In the genomic region with DNA sequence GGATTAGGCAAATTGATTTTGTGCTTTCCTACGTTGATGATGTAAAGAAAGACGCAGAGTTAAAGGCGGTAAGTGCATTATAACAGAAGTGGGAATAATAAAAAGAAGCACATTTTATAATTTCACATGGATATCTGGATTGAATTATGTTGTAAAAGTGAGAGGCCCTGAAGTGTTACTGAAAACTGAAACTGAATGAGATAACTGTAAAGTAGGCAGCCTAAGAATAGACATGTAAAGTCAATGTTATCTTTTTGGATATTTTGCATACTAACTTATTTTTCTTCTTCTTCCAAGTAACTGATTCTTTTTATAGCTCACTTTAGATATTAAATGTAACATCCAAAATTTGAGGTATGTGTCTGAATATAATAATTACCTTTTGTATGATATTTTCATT, we compare ENCODE assay signal across 22 cellular contexts. TPM values are rescaled to one million over a fixed set of nuclear protein-coding genes. Genes with fewer than 3 reads are reported as not detected.
DNase-seq lines count a peak whose midpoint lies in the region; ATAC-seq and TF ChIP-seq lines count a peak whose summit lies in the region.
"Had no signal": no experiment of that assay in that cellular context is flagged by ENCODE, and none has a peak within 500 bp of the region (broad histone marks: within the 10 kb centered on the region; RNA-seq: fewer than 3 reads in every experiment).

No MANE protein-coding gene starts in this region.

- no peaks in the 10 kb centered on the region for H3K9me3 ChIP-seq in MM.1S (replicated peaks; ENCODE audit: insufficient read depth, low read length)
- H3K9me3 ChIP-seq: BLaER1 treated with 17β-estradiol and CSF1 and Interleukin-3, amounts not matched to agents 10 nM and 100 nM had no signal

- H3K4me1 ChIP-seq in MM.1S (ENCODE audit: low read length), result peaks cover 7% of the 10 kb centered on the region; the same call in 1 of the 2 replicates
- H3K4me1 ChIP-seq: BLaER1 treated with 17β-estradiol and CSF1 and Interleukin-3, amounts not matched to agents 10 nM and 100 nM had no signal

- no peak overlapping the region for H2AFZ ChIP-seq in MM.1S (ENCODE audit: low read length)
- H2AFZ ChIP-seq: PC-9 had no signal

- H4K20me1 ChIP-seq in MM.1S (ENCODE audit: insufficient read depth, low read length), result no peaks in the 10 kb centered on the region
- H4K20me1 ChIP-seq: BLaER1 treated with 17β-estradiol and CSF1 and Interleukin-3, amounts not matched to agents 10 nM and 100 nM had no signal

- DNase-seq in left ventricle myocardium superior (no peak), left cardiac atrium (no peak), MM.1S (peak; percentile 10), HUDEP-2 (lab: John Stamatoyannopoulos, UW; ENCODE audit: unreplicated experiment in 76 of 76) (no peak), A172 (ENCODE audit: low spot score) (no peak)
- DNase-seq in stimulated activated naive CD4-positive, alpha-beta T cell (lab: John Stamatoyannopoulos, UW), result no peak
- DNase-seq: AML-193; CD4-positive, alpha-beta T cell; HCEC 1CT; KBM-7; NCI-H2029 treated with DMSO at 0.1 percent for 48 hours; NCI-H446 treated with DMSO at 0.1 percent for 48 hours; NCI-H526; NCI-H82; PC-9; SHP77; T-cell had no signal

- H3K9ac ChIP-seq in MM.1S (ENCODE audit: low read length), result no peak overlapping the region
- H3K9ac ChIP-seq: BLaER1 treated with 17β-estradiol and CSF1 and Interleukin-3, amounts not matched to agents 10 nM and 100 nM had no signal

- H3K36me3 ChIP-seq in MM.1S (replicated peaks; ENCODE audit: insufficient read depth, low read length), result no peaks in the 10 kb centered on the region

- no peaks in the 10 kb centered on the region for H3K27me3 ChIP-seq in MM.1S (replicated peaks; ENCODE audit: insufficient read depth, low read length)
- H3K27me3 ChIP-seq: BLaER1 treated with 17β-estradiol and CSF1 and Interleukin-3, amounts not matched to agents 10 nM and 100 nM had no signal

- no peak overlapping the region for H3K27ac ChIP-seq in MM.1S (ENCODE audit: low read length)
- H3K27ac ChIP-seq: BLaER1 treated with 17β-estradiol and CSF1 and Interleukin-3, amounts not matched to agents 10 nM and 100 nM; PC-9 had no signal

- no peaks in the 10 kb centered on the region for H3F3A ChIP-seq in MM.1S (ENCODE audit: insufficient read depth, low read length)

- no peak overlapping the region for H3K4me3 ChIP-seq in MM.1S (ENCODE audit: low read length)
- H3K4me3 ChIP-seq: BLaER1 treated with 17β-estradiol and CSF1 and Interleukin-3, amounts not matched to agents 10 nM and 100 nM; PC-9 had no signal

- no peak for TF ChIP-seq CTCF in MM.1S (IDR thresholded peaks at IDR 0.05; ENCODE audit: low read length)

- H3K79me2 ChIP-seq in MM.1S (ENCODE audit: low read length), result no peaks in the 10 kb centered on the region

- H3K4me2 ChIP-seq in MM.1S (ENCODE audit: low read depth, low read length), result no peak overlapping the region
- H3K4me2 ChIP-seq: BLaER1 treated with 17β-estradiol and CSF1 and Interleukin-3, amounts not matched to agents 10 nM and 100 nM; PC-9 had no signal

- H3K9me2 ChIP-seq in MM.1S (replicated peaks; ENCODE audit: insufficient read depth, low read length), result no peaks in the 10 kb centered on the region

- peak; percentile 47 for ATAC-seq in left ventricle myocardium superior
- ATAC-seq in left cardiac atrium, result no peak
- peak; percentile 56 for ATAC-seq in GM21717 (IDR thresholded peaks at IDR 0.05; ENCODE audit: unreplicated experiment)
- ATAC-seq: T-cell had no signal

- intact Hi-C loops in left ventricle myocardium superior (cut with micrococcal nuclease) (no loop called here), left cardiac atrium (cut with DNase I) (no loop called here)

RNA-seq across cellular contexts. Expression of gene ANO5, which starts 28.3 kb away (rescaled TPM):
- 78.5 TPM for total RNA-seq in left ventricle myocardium superior
- 10 to 100 TPM; 37.5 to 49.2 TPM for total RNA-seq in left cardiac atrium
- 0.02 and 0.14 TPM in 2 replicates for total RNA-seq in A172 (2014; rRNA removed; shearing (Covaris generic))
- total RNA-seq: CD4-positive, alpha-beta T cell; LHCN-M2; MCF 10A; PC-9; RPMI7951 had no signal

Comparison
In these comparisons a context has a peak if more than half of its experiments do, and no peak if none do; other contexts are left out.
1. ATAC-seq: peak in left ventricle myocardium superior (single experiment) and GM21717 (single experiment); none in left cardiac atrium (0 of 2).
2. RNA of gene ANO5, which starts 28.3 kb away (total RNA-seq): 78.5 TPM in left ventricle myocardium superior (single experiment) and 37.5 to 49.2 TPM in left cardiac atrium; 0.02 to 0.14 TPM in A172; every median in the first group is over 10 times any median in the second.